In the genomic region with DNA sequence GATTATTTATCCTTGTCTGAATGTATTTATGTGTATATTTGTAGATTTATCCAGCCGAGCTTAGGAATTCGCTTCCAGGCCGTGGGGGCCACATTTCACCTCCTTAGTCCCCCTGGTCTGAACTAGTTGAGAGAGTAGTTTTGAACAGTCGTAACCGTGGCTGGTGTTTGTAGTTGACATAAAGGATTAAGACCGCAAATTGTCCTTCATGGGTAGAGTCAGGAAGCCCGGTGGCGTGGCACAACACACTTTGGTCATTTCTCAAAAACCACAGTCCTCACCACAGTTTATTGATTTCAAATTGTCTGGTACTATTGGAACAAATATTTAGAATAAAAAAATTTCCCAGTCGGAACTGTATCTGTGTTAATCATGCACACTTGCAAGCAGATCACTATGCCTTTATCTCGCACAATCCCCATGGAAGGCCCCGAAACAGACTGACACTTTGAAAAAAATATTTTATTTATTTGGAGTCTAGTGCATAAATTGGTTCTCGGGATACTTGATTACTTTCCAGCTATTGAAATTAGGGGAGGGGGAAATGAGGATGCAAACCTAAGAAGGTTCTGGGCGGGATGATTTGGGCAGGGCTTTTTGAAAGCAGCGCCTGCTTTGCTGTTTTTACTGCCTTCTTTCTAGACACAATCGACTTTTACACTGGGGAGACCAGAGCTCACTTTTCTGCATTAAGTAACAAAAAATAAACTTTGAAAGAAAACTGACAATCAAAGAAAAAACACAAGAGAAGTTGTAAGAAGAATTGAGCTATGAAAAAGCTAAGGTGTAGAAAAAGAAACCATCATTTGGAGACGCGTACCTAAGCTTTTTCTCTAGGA, we compare ENCODE assay signal across 20 cellular contexts. TPM values are rescaled to one million over a fixed set of nuclear protein-coding genes. Genes with fewer than 3 reads are reported as not detected.
A peak's percentile ranks its signal among the peaks of the same experiment; 100 is the strongest.
DNase-seq lines count a peak whose midpoint lies in the region; ATAC-seq, FAIRE-seq and TF ChIP-seq lines count a peak whose summit lies in the region.
"Had no signal": no experiment of that assay in that cellular context is flagged by ENCODE, and none has a peak within 500 bp of the region (broad histone marks: within the 10 kb centered on the region; RNA-seq: fewer than 3 reads in every experiment).

No MANE protein-coding gene starts in this region.

- peaks cover 6 to 16% of the 10 kb centered on the region in 2 donors for H3K4me1 ChIP-seq in kidney (ENCODE audit: control insufficient read depth in 1 of 2, insufficient read depth in 1 of 2, low read depth in 1 of 2, low read length in 2 of 2)
- no peaks in the 10 kb centered on the region for H3K4me1 ChIP-seq in uterus
- H3K4me1 ChIP-seq: BLaER1 treated with 17β-estradiol and CSF1 and Interleukin-3, amounts not matched to agents 10 nM and 100 nM; prostate gland had no signal

- no peak for DNase-seq in activated CD8-positive, alpha-beta T cell treated with anti-CD3 and anti-CD28 coated beads, Interleukin-2, amount 10 ng/mL, durations not matched to agents 7 days and 5 days
- DNase-seq in activated CD8-positive, alpha-beta T cell treated with anti-CD3 and anti-CD28 coated beads for 36 hours, result no peak
- DNase-seq in kidney (no peak), uterus (no peak)
- no peak for DNase-seq in stimulated activated CD4-positive, alpha-beta T cell treated with anti-CD3 and anti-CD28 coated beads, Interleukin-4, amount 100 ng/mL, for 24 hours
- DNase-seq: activated CD4-positive, alpha-beta T cell treated with anti-CD3 and anti-CD28 coated beads for 36 hours; activated CD8-positive, alpha-beta memory T cell treated with anti-CD3 and anti-CD28 coated beads, Interleukin-2, amount 10 ng/mL, durations not matched to agents 7 days and 5 days; body of pancreas; GOT3; MM.1S; NCI-H1436 had no signal

- H3K4me3 ChIP-seq in kidney (ENCODE audit: low read length in 2 of 2) (peak overlapping the region; percentile 53 to 58), uterus (peak overlapping the region; percentile 8 to 31)
- H3K4me3 ChIP-seq: A549; BLaER1 treated with 17β-estradiol and CSF1 and Interleukin-3, amounts not matched to agents 10 nM and 100 nM; body of pancreas; prostate gland; spleen had no signal

- FAIRE-seq in kidney (lab: Jason Lieb, UNC), result no peak
- FAIRE-seq: A549 had no signal

- POLR2A ChIA-PET in activated CD8-positive, alpha-beta T cell treated with anti-CD3 and anti-CD28 coated beads, Interleukin-2, amount 10 ng/mL, durations not matched to agents 7 days and 5 days (lab: Charles Lee), result no interaction called here
- POLR2A ChIA-PET in activated CD8-positive, alpha-beta T cell treated with anti-CD3 and anti-CD28 coated beads for 36 hours (lab: Charles Lee), result no interaction called here

- H3K27me3 ChIP-seq in uterus, result no peaks in the 10 kb centered on the region

- peak overlapping the region; percentile 46 for H3K27ac Mint-ChIP-seq in activated CD8-positive, alpha-beta T cell treated with anti-CD3 and anti-CD28 coated beads, Interleukin-2, amount 10 ng/mL, durations not matched to agents 7 days and 5 days
- H3K27ac Mint-ChIP-seq in activated CD8-positive, alpha-beta T cell treated with anti-CD3 and anti-CD28 coated beads for 36 hours, result no peak overlapping the region
- H3K27ac Mint-ChIP-seq: activated CD4-positive, alpha-beta T cell treated with anti-CD3 and anti-CD28 coated beads for 36 hours; activated CD8-positive, alpha-beta memory T cell treated with anti-CD3 and anti-CD28 coated beads, Interleukin-2, amount 10 ng/mL, durations not matched to agents 7 days and 5 days; activated T-helper 17 cell treated with anti-CD3 and anti-CD28 coated beads, Interleukin-2, amount 50 U/mL, for 72 hours; natural killer cell treated with Interleukin-12 subunit alpha and Interleukin-12 subunit beta and Interleukin-15 and Interleukin-18, amount 100 ng/mL, for 72 hours had no signal

- H3K27me3 Mint-ChIP-seq in activated CD8-positive, alpha-beta T cell treated with anti-CD3 and anti-CD28 coated beads, Interleukin-2, amount 10 ng/mL, durations not matched to agents 7 days and 5 days (ENCODE audit: low read depth), result peaks cover 72% of the 10 kb centered on the region
- H3K27me3 Mint-ChIP-seq in activated CD8-positive, alpha-beta T cell treated with anti-CD3 and anti-CD28 coated beads for 36 hours, result peaks cover 80% of the 10 kb centered on the region

- H3K9ac ChIP-seq in kidney (ENCODE audit: low read length in 2 of 2), result peak overlapping the region; percentile 43 to 77
- H3K9ac ChIP-seq: BLaER1 treated with 17β-estradiol and CSF1 and Interleukin-3, amounts not matched to agents 10 nM and 100 nM had no signal

- TF ChIP-seq CTCF in activated CD8-positive, alpha-beta T cell treated with anti-CD3 and anti-CD28 coated beads for 36 hours (IDR thresholded peaks at IDR 0.05), result no peak
- TF ChIP-seq CTCF in kidney (IDR thresholded peaks at IDR 0.05; ENCODE audit: borderline replicate concordance, extremely low read depth, insufficient read depth) (no peak), uterus (IDR thresholded peaks at IDR 0.05) (no peak)

- no peak overlapping the region for H3K4me3 Mint-ChIP-seq in activated CD8-positive, alpha-beta T cell treated with anti-CD3 and anti-CD28 coated beads, Interleukin-2, amount 10 ng/mL, durations not matched to agents 7 days and 5 days
- no peak overlapping the region for H3K4me3 Mint-ChIP-seq in activated CD8-positive, alpha-beta T cell treated with anti-CD3 and anti-CD28 coated beads for 36 hours
- H3K4me3 Mint-ChIP-seq: activated CD4-positive, alpha-beta T cell treated with anti-CD3 and anti-CD28 coated beads for 36 hours; activated CD8-positive, alpha-beta memory T cell treated with anti-CD3 and anti-CD28 coated beads, Interleukin-2, amount 10 ng/mL, durations not matched to agents 7 days and 5 days; activated T-helper 17 cell treated with anti-CD3 and anti-CD28 coated beads, Interleukin-2, amount 50 U/mL, for 72 hours; natural killer cell treated with Interleukin-12 subunit alpha and Interleukin-12 subunit beta and Interleukin-15 and Interleukin-18, amount 100 ng/mL, for 72 hours had no signal

- H3K9me3 ChIP-seq in kidney (ENCODE audit: control insufficient read depth in 1 of 2, low read length in 2 of 2), result no peaks in the 10 kb centered on the region
- H3K9me3 ChIP-seq in uterus, result no peaks in the 10 kb centered on the region
- H3K9me3 ChIP-seq: A549, body of pancreas, prostate gland, spleen had no signal

- ATAC-seq in activated CD8-positive, alpha-beta T cell treated with anti-CD3 and anti-CD28 coated beads, Interleukin-2, amount 10 ng/mL, durations not matched to agents 7 days and 5 days, result no peak
- ATAC-seq in activated CD8-positive, alpha-beta T cell treated with anti-CD3 and anti-CD28 coated beads for 36 hours, result no peak
- ATAC-seq in HG03175 (IDR thresholded peaks at IDR 0.05; ENCODE audit: unreplicated experiment), result no peak
- ATAC-seq: A549; activated CD4-positive, alpha-beta T cell treated with anti-CD3 and anti-CD28 coated beads for 36 hours; activated CD8-positive, alpha-beta memory T cell treated with anti-CD3 and anti-CD28 coated beads, Interleukin-2, amount 10 ng/mL, durations not matched to agents 7 days and 5 days; activated T-helper 17 cell treated with anti-CD3 and anti-CD28 coated beads, Interleukin-2, amount 50 U/mL, for 72 hours; body of pancreas; left lobe of liver had no signal

- H3K27ac ChIP-seq in kidney (ENCODE audit: low read depth in 2 of 2, low read length in 2 of 2), result peak overlapping the region; percentile 71 to 85
- peak overlapping the region; percentile 75 to 83 for H3K27ac ChIP-seq in uterus
- H3K27ac ChIP-seq: A549; BLaER1 treated with 17β-estradiol and CSF1 and Interleukin-3, amounts not matched to agents 10 nM and 100 nM; body of pancreas; prostate gland; spleen had no signal

- CTCF ChIA-PET in activated CD8-positive, alpha-beta T cell treated with anti-CD3 and anti-CD28 coated beads, Interleukin-2, amount 10 ng/mL, durations not matched to agents 7 days and 5 days (lab: Charles Lee), result interaction anchor here (0.9 to 2.7 kb wide), 2 partner anchors 45 to 282 kb away, joined by 4 to 10 read pairs; no protein-coding TSS in a partner anchor
- CTCF ChIA-PET in activated CD8-positive, alpha-beta T cell treated with anti-CD3 and anti-CD28 coated beads for 36 hours (lab: Charles Lee), result interaction anchor here (1.0 kb wide), 1 partner anchor 62 kb away, joined by 4 read pairs; no protein-coding TSS in a partner anchor

- H3K4me1 Mint-ChIP-seq in activated CD8-positive, alpha-beta T cell treated with anti-CD3 and anti-CD28 coated beads, Interleukin-2, amount 10 ng/mL, durations not matched to agents 7 days and 5 days (ENCODE audit: low read depth), result peaks cover 6% of the 10 kb centered on the region
- peaks cover 14% of the 10 kb centered on the region for H3K4me1 Mint-ChIP-seq in activated CD8-positive, alpha-beta T cell treated with anti-CD3 and anti-CD28 coated beads for 36 hours (ENCODE audit: low read depth)
- H3K4me1 Mint-ChIP-seq: activated T-helper 17 cell treated with anti-CD3 and anti-CD28 coated beads, Interleukin-2, amount 50 U/mL, for 72 hours had no signal

- intact Hi-C loops in activated CD8-positive, alpha-beta T cell treated with anti-CD3 and anti-CD28 coated beads for 36 hours (cut with micrococcal nuclease), result loop anchor here (5.0 kb wide), 1 partner anchor 41 kb away; no protein-coding TSS in a partner anchor
- intact Hi-C loops in kidney (cut with DNase I), result no loop called here
- intact Hi-C loops in uterus (cut with DNase I; ENCODE audit: low total_unique reads), result no loop called here

- no peaks in the 10 kb centered on the region for H3K9me3 Mint-ChIP-seq in activated CD8-positive, alpha-beta T cell treated with anti-CD3 and anti-CD28 coated beads, Interleukin-2, amount 10 ng/mL, durations not matched to agents 7 days and 5 days (ENCODE audit: insufficient read depth)
- peaks cover 1% of the 10 kb centered on the region for H3K9me3 Mint-ChIP-seq in activated CD8-positive, alpha-beta T cell treated with anti-CD3 and anti-CD28 coated beads for 36 hours
- H3K9me3 Mint-ChIP-seq: activated T-helper 17 cell treated with anti-CD3 and anti-CD28 coated beads, Interleukin-2, amount 50 U/mL, for 72 hours; natural killer cell treated with Interleukin-12 subunit alpha and Interleukin-12 subunit beta and Interleukin-15 and Interleukin-18, amount 100 ng/mL, for 72 hours had no signal

- H3K36me3 Mint-ChIP-seq in activated CD8-positive, alpha-beta T cell treated with anti-CD3 and anti-CD28 coated beads, Interleukin-2, amount 10 ng/mL, durations not matched to agents 7 days and 5 days (ENCODE audit: low read depth), result no peaks in the 10 kb centered on the region
- H3K36me3 Mint-ChIP-seq in activated CD8-positive, alpha-beta T cell treated with anti-CD3 and anti-CD28 coated beads for 36 hours (ENCODE audit: low read depth), result no peaks in the 10 kb centered on the region
- H3K36me3 Mint-ChIP-seq: activated CD8-positive, alpha-beta memory T cell treated with anti-CD3 and anti-CD28 coated beads, Interleukin-2, amount 10 ng/mL, durations not matched to agents 7 days and 5 days; natural killer cell treated with Interleukin-12 subunit alpha and Interleukin-12 subunit beta and Interleukin-15 and Interleukin-18, amount 100 ng/mL, for 72 hours had no signal

- no peaks in the 10 kb centered on the region for H3K36me3 ChIP-seq in kidney (ENCODE audit: control insufficient read depth in 1 of 2, insufficient read depth in 2 of 2, low read length in 2 of 2)
- H3K36me3 ChIP-seq in uterus, result no peaks in the 10 kb centered on the region
- H3K36me3 ChIP-seq: BLaER1 treated with 17β-estradiol and CSF1 and Interleukin-3, amounts not matched to agents 10 nM and 100 nM; prostate gland had no signal

- no peak for TF ChIP-seq POLR2A in uterus (IDR thresholded peaks at IDR 0.05)

RNA-seq across cellular contexts. Expression of a gene that starts 15.5 kb away (rescaled TPM):
- not detected for total RNA-seq in activated CD8-positive, alpha-beta T cell treated with anti-CD3 and anti-CD28 coated beads, Interleukin-2, amount 10 ng/mL, durations not matched to agents 7 days and 5 days
- not detected for total RNA-seq in activated CD8-positive, alpha-beta T cell treated with anti-CD3 and anti-CD28 coated beads for 36 hours
- total RNA-seq in kidney, result 11.3 TPM
- polyA plus RNA-seq in kidney (ENCODE audit: insufficient read depth, low read depth, low replicate concordance), result 4.3 TPM
- total RNA-seq in uterus, result 1 to 10 TPM in 1 of 4 donors, under 1 TPM in 2, not detected in 1; 0.21 to 2.9 (median 0.52) TPM
- total RNA-seq: activated CD4-positive, alpha-beta T cell treated with anti-CD3 and anti-CD28 coated beads for 36 hours; activated CD8-positive, alpha-beta memory T cell treated with anti-CD3 and anti-CD28 coated beads, Interleukin-2, amount 10 ng/mL, durations not matched to agents 7 days and 5 days; activated T-helper 17 cell treated with anti-CD3 and anti-CD28 coated beads, Interleukin-2, amount 50 U/mL, for 72 hours; fibroblast of lung; left lobe of liver; natural killer cell treated with Interleukin-12 subunit alpha and Interleukin-12 subunit beta and Interleukin-15 and Interleukin-18, amount 100 ng/mL, for 72 hours had no signal
- polyA plus RNA-seq: fibroblast of lung had no signal

RNA-seq across cellular contexts. Expression of a gene that starts 15.9 kb away (rescaled TPM):
- total RNA-seq in activated CD8-positive, alpha-beta T cell treated with anti-CD3 and anti-CD28 coated beads, Interleukin-2, amount 10 ng/mL, durations not matched to agents 7 days and 5 days, result not detected
- not detected for total RNA-seq in activated CD8-positive, alpha-beta T cell treated with anti-CD3 and anti-CD28 coated beads for 36 hours
- 29.3 TPM for total RNA-seq in kidney
- polyA plus RNA-seq in kidney (ENCODE audit: insufficient read depth, low read depth, low replicate concordance), result 16.9 TPM
- total RNA-seq in uterus, result 10 to 100 TPM; 14.7 to 61.2 (median 22.7) TPM
- total RNA-seq: activated CD4-positive, alpha-beta T cell treated with anti-CD3 and anti-CD28 coated beads for 36 hours; activated CD8-positive, alpha-beta memory T cell treated with anti-CD3 and anti-CD28 coated beads, Interleukin-2, amount 10 ng/mL, durations not matched to agents 7 days and 5 days; activated T-helper 17 cell treated with anti-CD3 and anti-CD28 coated beads, Interleukin-2, amount 50 U/mL, for 72 hours; fibroblast of lung; left lobe of liver; natural killer cell treated with Interleukin-12 subunit alpha and Interleukin-12 subunit beta and Interleukin-15 and Interleukin-18, amount 100 ng/mL, for 72 hours had no signal
- polyA plus RNA-seq: fibroblast of lung had no signal

RNA-seq across cellular contexts. Expression of a gene that starts 21.6 kb away (rescaled TPM):
- total RNA-seq in activated CD8-positive, alpha-beta T cell treated with anti-CD3 and anti-CD28 coated beads, Interleukin-2, amount 10 ng/mL, durations not matched to agents 7 days and 5 days, result not detected
- not detected for total RNA-seq in activated CD8-positive, alpha-beta T cell treated with anti-CD3 and anti-CD28 coated beads for 36 hours
- total RNA-seq in kidney (27.8 TPM), uterus (10 to 100 TPM in 2 of 4 donors, 1 to 10 TPM in 2; 6.8 to 41.6 (median 13.0) TPM)
- polyA plus RNA-seq in kidney (ENCODE audit: insufficient read depth, low read depth, low replicate concordance), result 12.1 TPM
- total RNA-seq: activated CD4-positive, alpha-beta T cell treated with anti-CD3 and anti-CD28 coated beads for 36 hours; activated CD8-positive, alpha-beta memory T cell treated with anti-CD3 and anti-CD28 coated beads, Interleukin-2, amount 10 ng/mL, durations not matched to agents 7 days and 5 days; activated T-helper 17 cell treated with anti-CD3 and anti-CD28 coated beads, Interleukin-2, amount 50 U/mL, for 72 hours; fibroblast of lung; left lobe of liver; natural killer cell treated with Interleukin-12 subunit alpha and Interleukin-12 subunit beta and Interleukin-15 and Interleukin-18, amount 100 ng/mL, for 72 hours had no signal
- polyA plus RNA-seq: fibroblast of lung had no signal

RNA-seq across cellular contexts. Expression of a gene that starts 43.5 kb away (rescaled TPM):
- not detected for total RNA-seq in activated CD8-positive, alpha-beta T cell treated with anti-CD3 and anti-CD28 coated beads, Interleukin-2, amount 10 ng/mL, durations not matched to agents 7 days and 5 days
- not detected for total RNA-seq in activated CD8-positive, alpha-beta T cell treated with anti-CD3 and anti-CD28 coated beads for 36 hours
- 76.5 TPM for total RNA-seq in kidney
- 122 TPM for polyA plus RNA-seq in kidney (ENCODE audit: insufficient read depth, low read depth, low replicate concordance)
- total RNA-seq in uterus, result 10 to 100 TPM; 25.8 to 75.6 (median 48.0) TPM
- total RNA-seq: activated CD4-positive, alpha-beta T cell treated with anti-CD3 and anti-CD28 coated beads for 36 hours; activated CD8-positive, alpha-beta memory T cell treated with anti-CD3 and anti-CD28 coated beads, Interleukin-2, amount 10 ng/mL, durations not matched to agents 7 days and 5 days; activated T-helper 17 cell treated with anti-CD3 and anti-CD28 coated beads, Interleukin-2, amount 50 U/mL, for 72 hours; fibroblast of lung; left lobe of liver; natural killer cell treated with Interleukin-12 subunit alpha and Interleukin-12 subunit beta and Interleukin-15 and Interleukin-18, amount 100 ng/mL, for 72 hours had no signal
- polyA plus RNA-seq: fibroblast of lung had no signal

RNA-seq across cellular contexts. Expression of a gene that starts 50.4 kb away (rescaled TPM):
- total RNA-seq in activated CD8-positive, alpha-beta T cell treated with anti-CD3 and anti-CD28 coated beads, Interleukin-2, amount 10 ng/mL, durations not matched to agents 7 days and 5 days, result not detected
- not detected for total RNA-seq in activated CD8-positive, alpha-beta T cell treated with anti-CD3 and anti-CD28 coated beads for 36 hours
- total RNA-seq in kidney (36.5 TPM), uterus (10 to 100 TPM in 3 of 4 donors, 1 to 10 TPM in 1; 3.8 to 78.1 (median 46.4) TPM)
- 36.4 TPM for polyA plus RNA-seq in kidney (ENCODE audit: insufficient read depth, low read depth, low replicate concordance)
- total RNA-seq: activated CD4-positive, alpha-beta T cell treated with anti-CD3 and anti-CD28 coated beads for 36 hours; activated CD8-positive, alpha-beta memory T cell treated with anti-CD3 and anti-CD28 coated beads, Interleukin-2, amount 10 ng/mL, durations not matched to agents 7 days and 5 days; activated T-helper 17 cell treated with anti-CD3 and anti-CD28 coated beads, Interleukin-2, amount 50 U/mL, for 72 hours; fibroblast of lung; left lobe of liver; natural killer cell treated with Interleukin-12 subunit alpha and Interleukin-12 subunit beta and Interleukin-15 and Interleukin-18, amount 100 ng/mL, for 72 hours had no signal
- polyA plus RNA-seq: fibroblast of lung had no signal

Comparison
In these comparisons a context has a peak if more than half of its experiments do, and no peak if none do; other contexts are left out.
1. RNA of a gene that starts 15.9 kb away (total RNA-seq): 29.3 TPM in kidney (single experiment) and 14.7 to 61.2 TPM in uterus; not detected in activated CD8-positive, alpha-beta T cell treated with anti-CD3 and anti-CD28 coated beads, Interleukin-2, amount 10 ng/mL, durations not matched to agents 7 days and 5 days and not detected in activated CD8-positive, alpha-beta T cell treated with anti-CD3 and anti-CD28 coated beads for 36 hours; every median in the first group is over 10 times any median in the second.
2. RNA of a gene that starts 21.6 kb away (total RNA-seq): 27.8 TPM in kidney (single experiment) and 6.8 to 41.6 TPM in uterus; not detected in activated CD8-positive, alpha-beta T cell treated with anti-CD3 and anti-CD28 coated beads, Interleukin-2, amount 10 ng/mL, durations not matched to agents 7 days and 5 days and not detected in activated CD8-positive, alpha-beta T cell treated with anti-CD3 and anti-CD28 coated beads for 36 hours; every median in the first group is over 4 times any median in the second.